ENCODE assay signal across 17 cellular contexts in the genomic region with DNA sequence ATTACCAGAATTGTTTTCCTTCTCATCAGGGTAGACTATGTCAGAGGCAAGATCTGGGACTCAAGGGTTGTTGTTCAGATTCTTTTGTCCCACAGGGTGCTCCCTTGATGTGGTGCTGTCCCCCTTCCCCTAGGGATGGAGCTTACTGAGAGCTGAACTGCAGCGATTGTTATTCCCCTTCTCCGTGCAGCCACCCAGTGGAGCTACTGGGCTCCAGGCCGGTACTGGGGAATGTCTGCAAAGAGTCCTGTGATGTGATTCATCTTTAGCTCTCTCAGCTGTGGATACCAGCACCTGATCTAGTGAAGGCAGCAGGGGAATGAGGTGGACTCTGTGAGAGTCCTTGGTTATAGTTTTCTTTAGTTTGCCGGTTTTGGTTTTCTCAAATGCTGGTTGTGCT.
"Had no signal": no experiment of that assay in that cellular context is flagged by ENCODE, and none has a peak within 500 bp of the region (broad histone marks: within the 10 kb centered on the region; RNA-seq: fewer than 3 reads in every experiment).

No MANE protein-coding gene starts in this region.

- H3K27ac ChIP-seq: colonic mucosa, esophagus muscularis mucosa, foreskin keratinocyte, gastroesophageal sphincter, heart left ventricle, hepatocyte, left lung, lower lobe of right lung had no signal

- ATAC-seq: effector memory CD8-positive, alpha-beta T cell; foreskin keratinocyte; gastroesophageal sphincter; heart left ventricle; left cardiac atrium; left lung; left ventricle myocardium superior; lower lobe of right lung had no signal

- H3K27ac Mint-ChIP-seq: dendritic cell treated with granulocyte-macrophage colony-stimulating factor and Interleukin-4, amounts not matched to agents 40 ng/mL and 50 ng/mL, for 4 days; effector memory CD8-positive, alpha-beta T cell had no signal

- H3K79me2 ChIP-seq: hepatocyte had no signal

- H3K4me2 ChIP-seq: hepatocyte had no signal

- H3K4me3 ChIP-seq: colonic mucosa, esophagus muscularis mucosa, gastroesophageal sphincter, heart left ventricle, hepatocyte, left lung, lower lobe of right lung had no signal

- H3K4me3 Mint-ChIP-seq: dendritic cell treated with granulocyte-macrophage colony-stimulating factor and Interleukin-4, amounts not matched to agents 40 ng/mL and 50 ng/mL, for 4 days; effector memory CD8-positive, alpha-beta T cell had no signal

- H3K4me1 ChIP-seq: colonic mucosa, esophagus muscularis mucosa, foreskin keratinocyte, gastroesophageal sphincter, heart left ventricle, left lung, lower lobe of right lung had no signal

- H3K9me3 ChIP-seq: colonic mucosa, lower lobe of right lung had no signal

- H2AFZ ChIP-seq: hepatocyte had no signal

- DNase-seq: colonic mucosa; cortex of kidney; effector CD8-positive, alpha-beta T cell; effector memory CD8-positive, alpha-beta T cell; foreskin keratinocyte; heart left ventricle; hypothalamus; left cardiac atrium; left ventricle myocardium superior; lower lobe of right lung; mesenchymal stem cell; midbrain had no signal

- H3K36me3 ChIP-seq: colonic mucosa, esophagus muscularis mucosa, gastroesophageal sphincter, heart left ventricle, left lung, lower lobe of right lung had no signal

- H3K27me3 Mint-ChIP-seq: dendritic cell treated with granulocyte-macrophage colony-stimulating factor and Interleukin-4, amounts not matched to agents 40 ng/mL and 50 ng/mL, for 4 days; effector memory CD8-positive, alpha-beta T cell had no signal

- H3K27me3 ChIP-seq: colonic mucosa, esophagus muscularis mucosa, foreskin keratinocyte, gastroesophageal sphincter, heart left ventricle, hepatocyte, left lung had no signal
